In the genomic region with DNA sequence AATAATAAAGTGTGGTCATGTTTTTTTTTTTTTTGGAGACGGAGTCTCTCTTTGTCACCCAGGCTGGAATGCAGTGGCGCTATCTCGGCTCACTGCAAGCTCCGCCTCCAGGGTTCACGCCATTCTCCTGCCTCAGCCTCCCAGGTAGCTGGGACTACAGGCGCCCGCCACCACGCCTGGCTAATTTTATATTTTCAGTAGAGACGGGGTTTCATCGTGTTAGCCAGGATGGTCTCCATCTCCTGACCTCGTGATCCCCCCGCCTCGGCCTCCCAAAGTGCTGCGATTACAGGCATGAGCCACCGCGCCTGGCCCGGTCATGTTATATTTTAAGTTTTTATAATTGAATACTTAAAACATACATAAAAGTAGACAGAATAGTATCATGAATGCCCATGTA, we compare ENCODE assay signal across 7 cellular contexts. TPM values are rescaled to one million over a fixed set of nuclear protein-coding genes. Genes with fewer than 3 reads are reported as not detected.
"Had no signal": no experiment of that assay in that cellular context is flagged by ENCODE, and none has a peak within 500 bp of the region (broad histone marks: within the 10 kb centered on the region; RNA-seq: fewer than 3 reads in every experiment).

No MANE protein-coding gene starts in this region.

RNA-seq across cellular contexts. Expression of gene DHRS9, which starts 5.2 kb away (rescaled TPM):
- total RNA-seq: PC-9, RPMI7951, SJCRH30, SK-MEL-5, T-cell had no signal
- polyA plus RNA-seq: SK-N-SH had no signal

RNA-seq across cellular contexts. Expression of gene ABCB11, which starts 33.1 kb away (rescaled TPM):
- total RNA-seq: PC-9, RPMI7951, SJCRH30, SJSA1 had no signal
- polyA plus RNA-seq: SK-N-SH had no signal
